ENCODE assay signal across 9 cellular contexts in the genomic region with DNA sequence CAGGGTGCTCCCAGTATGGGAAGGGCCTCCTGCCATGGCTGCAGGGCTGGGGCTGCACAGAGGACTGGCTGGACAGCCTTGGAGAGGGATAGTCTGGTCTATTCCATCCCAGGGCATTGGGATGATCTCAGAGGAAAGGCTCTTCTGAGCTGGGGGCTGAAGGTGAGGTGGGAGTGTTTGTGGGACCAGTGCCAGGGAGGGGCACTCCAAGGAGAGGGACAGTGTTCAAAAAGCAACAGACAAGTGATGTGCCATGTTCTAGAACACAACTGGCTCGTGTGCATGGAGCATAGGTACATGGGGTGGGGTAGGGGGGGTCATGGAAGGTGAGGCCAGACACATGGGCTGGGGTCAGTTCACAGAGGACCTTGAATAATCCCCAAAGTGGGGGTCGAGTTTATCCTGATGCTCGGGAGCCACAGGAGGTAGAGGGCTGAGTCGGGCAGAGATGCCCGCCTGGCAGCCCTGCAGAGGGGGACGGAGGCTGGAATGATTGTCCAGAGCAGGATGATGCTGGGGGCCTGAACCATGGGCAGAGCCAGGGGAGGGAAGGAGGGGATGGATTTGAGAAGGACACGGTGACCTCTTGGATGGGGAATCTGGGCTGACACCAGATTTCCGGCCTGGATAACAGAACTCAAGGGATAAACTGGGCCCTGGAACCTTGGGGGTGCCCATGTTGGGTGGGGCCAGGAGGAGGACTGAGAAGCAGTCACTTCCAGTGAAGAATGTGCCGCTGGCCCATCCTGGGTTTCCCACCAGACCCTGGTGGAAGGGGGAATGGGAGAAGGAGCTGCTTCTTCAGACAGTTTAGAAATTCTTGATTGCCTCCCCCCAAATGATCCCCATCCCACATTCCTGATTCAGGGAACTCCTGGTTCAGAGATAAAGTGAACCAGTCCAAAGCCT. TPM values are rescaled to one million over a fixed set of nuclear protein-coding genes. Genes with fewer than 3 reads are reported as not detected.
DNase-seq lines count a peak whose midpoint lies in the region; ATAC-seq and TF ChIP-seq lines count a peak whose summit lies in the region.
"Had no signal": no experiment of that assay in that cellular context is flagged by ENCODE, and none has a peak within 500 bp of the region (broad histone marks: within the 10 kb centered on the region; RNA-seq: fewer than 3 reads in every experiment).

No MANE protein-coding gene starts in this region.

- no peak for TF ChIP-seq CTCF in GM20000 (IDR thresholded peaks at IDR 0.05; ENCODE audit: extremely low read depth, missing control alignments)
- no peak for TF ChIP-seq CTCF in neural progenitor cell (IDR thresholded peaks at IDR 0.05)

- H3K36me3 ChIP-seq in CD4-positive, CD25-positive, alpha-beta regulatory T cell (ENCODE audit: control insufficient read depth, insufficient read depth, low read length), result no peaks in the 10 kb centered on the region
- no peaks in the 10 kb centered on the region for H3K36me3 ChIP-seq in neural progenitor cell

- no peak overlapping the region for H3K27ac ChIP-seq in CD4-positive, CD25-positive, alpha-beta regulatory T cell (ENCODE audit: insufficient read depth, low read length, poor library complexity, severe bottlenecking)
- H3K27ac ChIP-seq in neural progenitor cell, result no peak overlapping the region

- no peak for ATAC-seq in CD4-positive, CD25-positive, alpha-beta regulatory T cell (ENCODE audit: low read depth in 2 of 2)
- no peak for ATAC-seq in HG03520 (IDR thresholded peaks at IDR 0.05; ENCODE audit: unreplicated experiment)

- no peak overlapping the region for H3K4me3 ChIP-seq in CD4-positive, CD25-positive, alpha-beta regulatory T cell (ENCODE audit: low read depth, low read length)
- H3K4me3 ChIP-seq in neural progenitor cell, result no peak overlapping the region

- DNase-seq in CD4-positive, CD25-positive, alpha-beta regulatory T cell, result no peak
- DNase-seq in GM20000 (ENCODE audit: low spot score) (peak; percentile 9), neural progenitor cell (ENCODE audit: low spot score) (no peak), cerebellar nuclear complex (lab: John Stamatoyannopoulos, UW) (no peak), NCI-H2081 (lab: John Stamatoyannopoulos, UW) (no peak)
- no peak for DNase-seq in activated T-helper 2 cell treated with anti-CD3 and anti-CD28 coated beads, Interferon-gamma antibody, Interleukin-2, Interleukin-4, amounts not matched to agents 10 μg/mL and 5 μg/mL and 100 μg/mL, durations not matched to agents 14 hours and 24 hours and 36 hours (ENCODE audit: low spot score)
- DNase-seq: effector memory CD4-positive, alpha-beta T cell; T-helper 9 cell had no signal

- no peaks in the 10 kb centered on the region for H4K20me1 ChIP-seq in neural progenitor cell (ENCODE audit: low read depth)

- intact Hi-C loops in activated T-helper 2 cell treated with anti-CD3 and anti-CD28 coated beads, Interferon-gamma antibody, Interleukin-2, Interleukin-4, amounts not matched to agents 10 μg/mL and 5 μg/mL and 100 μg/mL, durations not matched to agents 14 hours and 24 hours and 36 hours (cut with micrococcal nuclease), result no loop called here

- no peaks in the 10 kb centered on the region for H3K27me3 ChIP-seq in CD4-positive, CD25-positive, alpha-beta regulatory T cell (ENCODE audit: control insufficient read depth, insufficient read depth, low read length)
- no peaks in the 10 kb centered on the region for H3K27me3 ChIP-seq in neural progenitor cell

- no peaks in the 10 kb centered on the region for H3K9me3 ChIP-seq in CD4-positive, CD25-positive, alpha-beta regulatory T cell (ENCODE audit: control insufficient read depth in 2 of 2, low read length in 2 of 2)
- H3K9me3 ChIP-seq in neural progenitor cell (ENCODE audit: low read depth), result no peaks in the 10 kb centered on the region

- H3K4me3 Mint-ChIP-seq in CD4-positive, CD25-positive, alpha-beta regulatory T cell, result peak overlapping the region in 1 of 4 donors; percentile 38
- peak overlapping the region; percentile 45 for H3K4me3 Mint-ChIP-seq in activated T-helper 2 cell treated with anti-CD3 and anti-CD28 coated beads, Interferon-gamma antibody, Interleukin-2, Interleukin-4, amounts not matched to agents 10 μg/mL and 5 μg/mL and 100 μg/mL, durations not matched to agents 14 hours and 24 hours and 36 hours (ENCODE audit: low read depth)
- H3K4me3 Mint-ChIP-seq in neural progenitor cell, result peak overlapping the region; percentile 78

- peaks cover 17% of the 10 kb centered on the region for H3K27me3 Mint-ChIP-seq in CD4-positive, CD25-positive, alpha-beta regulatory T cell
- peaks cover 15% of the 10 kb centered on the region for H3K27me3 Mint-ChIP-seq in activated T-helper 2 cell treated with anti-CD3 and anti-CD28 coated beads, Interferon-gamma antibody, Interleukin-2, Interleukin-4, amounts not matched to agents 10 μg/mL and 5 μg/mL and 100 μg/mL, durations not matched to agents 14 hours and 24 hours and 36 hours (ENCODE audit: low read depth)
- peaks cover 3% of the 10 kb centered on the region for H3K27me3 Mint-ChIP-seq in neural progenitor cell (ENCODE audit: insufficient read depth, low read depth)

- H3K79me2 ChIP-seq in neural progenitor cell (ENCODE audit: low read depth), result no peaks in the 10 kb centered on the region

- no peak overlapping the region for H3K9ac ChIP-seq in neural progenitor cell

- H3K4me2 ChIP-seq in neural progenitor cell, result no peak overlapping the region

- peaks cover 0 to 13% (median 9%) of the 10 kb centered on the region in 4 donors for H3K4me1 Mint-ChIP-seq in CD4-positive, CD25-positive, alpha-beta regulatory T cell
- peaks cover 15% of the 10 kb centered on the region for H3K4me1 Mint-ChIP-seq in activated T-helper 2 cell treated with anti-CD3 and anti-CD28 coated beads, Interferon-gamma antibody, Interleukin-2, Interleukin-4, amounts not matched to agents 10 μg/mL and 5 μg/mL and 100 μg/mL, durations not matched to agents 14 hours and 24 hours and 36 hours (ENCODE audit: low read depth)
- H3K4me1 Mint-ChIP-seq in neural progenitor cell, result peaks cover 38% of the 10 kb centered on the region

- no peaks in the 10 kb centered on the region for H3K36me3 Mint-ChIP-seq in CD4-positive, CD25-positive, alpha-beta regulatory T cell
- no peaks in the 10 kb centered on the region for H3K36me3 Mint-ChIP-seq in activated T-helper 2 cell treated with anti-CD3 and anti-CD28 coated beads, Interferon-gamma antibody, Interleukin-2, Interleukin-4, amounts not matched to agents 10 μg/mL and 5 μg/mL and 100 μg/mL, durations not matched to agents 14 hours and 24 hours and 36 hours (ENCODE audit: low read depth)
- H3K36me3 Mint-ChIP-seq in neural progenitor cell, result no peaks in the 10 kb centered on the region

- H3K4me1 ChIP-seq in CD4-positive, CD25-positive, alpha-beta regulatory T cell (ENCODE audit: control insufficient read depth, insufficient read depth, low read length, poor library complexity, severe bottlenecking), result peaks cover 10% of the 10 kb centered on the region
- peaks cover 22% of the 10 kb centered on the region for H3K4me1 ChIP-seq in neural progenitor cell

- H3F3A ChIP-seq in neural progenitor cell (ENCODE audit: low read depth), result peaks cover 11% of the 10 kb centered on the region

- peaks cover 0 to 1% (median 0%) of the 10 kb centered on the region in 7 donors for H3K9me3 Mint-ChIP-seq in CD4-positive, CD25-positive, alpha-beta regulatory T cell
- no peaks in the 10 kb centered on the region for H3K9me3 Mint-ChIP-seq in activated T-helper 2 cell treated with anti-CD3 and anti-CD28 coated beads, Interferon-gamma antibody, Interleukin-2, Interleukin-4, amounts not matched to agents 10 μg/mL and 5 μg/mL and 100 μg/mL, durations not matched to agents 14 hours and 24 hours and 36 hours
- no peaks in the 10 kb centered on the region for H3K9me3 Mint-ChIP-seq in neural progenitor cell

- H3K27ac Mint-ChIP-seq in CD4-positive, CD25-positive, alpha-beta regulatory T cell, result peak overlapping the region in 2 of 3 donors; percentile 26 to 53
- H3K27ac Mint-ChIP-seq in activated T-helper 2 cell treated with anti-CD3 and anti-CD28 coated beads, Interferon-gamma antibody, Interleukin-2, Interleukin-4, amounts not matched to agents 10 μg/mL and 5 μg/mL and 100 μg/mL, durations not matched to agents 14 hours and 24 hours and 36 hours, result no peak overlapping the region
- H3K27ac Mint-ChIP-seq in neural progenitor cell, result no peak overlapping the region

- H2AFZ ChIP-seq in neural progenitor cell (replicated peaks), result no peak overlapping the region

RNA-seq across cellular contexts. Expression of gene NEURL1, which starts 50.4 kb away (rescaled TPM):
- total RNA-seq in CD4-positive, CD25-positive, alpha-beta regulatory T cell, result 1.1 TPM
- under 1 TPM; 0.29 to 0.87 (median 0.54) TPM for polyA plus RNA-seq in CD4-positive, CD25-positive, alpha-beta regulatory T cell
- 1.7 and 2.2 TPM in 2 replicates for total RNA-seq in activated T-helper 2 cell treated with anti-CD3 and anti-CD28 coated beads, Interferon-gamma antibody, Interleukin-2, Interleukin-4, amounts not matched to agents 10 μg/mL and 5 μg/mL and 100 μg/mL, durations not matched to agents 14 hours and 24 hours and 36 hours
- 0.06 and 1.5 TPM in 2 replicates for total RNA-seq in neural progenitor cell (ENCODE audit: low replicate concordance)

Comparison
In these comparisons a context has a peak if more than half of its experiments do, and no peak if none do; other contexts are left out.
1. H3K27ac Mint-ChIP-seq: peak in CD4-positive, CD25-positive, alpha-beta regulatory T cell (2 of 3); none in activated T-helper 2 cell treated with anti-CD3 and anti-CD28 coated beads, Interferon-gamma antibody, Interleukin-2, Interleukin-4, amounts not matched to agents 10 μg/mL and 5 μg/mL and 100 μg/mL, durations not matched to agents 14 hours and 24 hours and 36 hours (single experiment) and neural progenitor cell (single experiment).